In genomic region chrX:134734343-134735001, GRCh38 we compare ENCODE assay signal across 17 cellular contexts.
DNase-seq lines count a peak whose midpoint lies in the region; TF ChIP-seq lines count a peak whose summit lies in the region.
"Had no signal": no experiment of that assay in that cellular context is flagged by ENCODE, and none has a peak within 500 bp of the region (broad histone marks: within the 10 kb centered on the region; RNA-seq: fewer than 3 reads in every experiment).

No MANE protein-coding gene starts in this region.

- H3K4me1 Mint-ChIP-seq in brain = peaks cover 73% of the 10 kb centered on the region
- H3K4me1 Mint-ChIP-seq in osteocyte (ENCODE audit: unreplicated experiment) = peaks cover 50% of the 10 kb centered on the region
- H3K4me1 Mint-ChIP-seq in activated CD4-positive, alpha-beta memory T cell treated with anti-CD3 and anti-CD28 coated beads, Interleukin-2, amount 10 ng/mL, durations not matched to agents 7 days and 5 days = no peaks in the 10 kb centered on the region

- no peak for TF ChIP-seq CTCF in brain (conservative IDR thresholded peaks at IDR 0.05)
- TF ChIP-seq CTCF in osteocyte (IDR thresholded peaks at IDR 0.05) = no peak

- DNase-seq in EL (peak; percentile 79), NCI-H1105 treated with DMSO at 0.1 percent for 48 hours (lab: John Stamatoyannopoulos, UW) (peak; percentile 17), osteocyte (ENCODE audit: extremely low spot score, unreplicated experiment) (no peak), GM19240 (ENCODE audit: insufficient read length, low spot score) (no peak), ureter (ENCODE audit: low spot score) (no peak), NCI-H2171 (lab: John Stamatoyannopoulos, UW) (no peak)
- DNase-seq in activated CD4-positive, alpha-beta memory T cell treated with anti-CD3 and anti-CD28 coated beads, Interleukin-2, amount 10 ng/mL, durations not matched to agents 7 days and 5 days = no peak
- DNase-seq: activated T-cell treated with anti-CD3 and anti-CD28 coated beads for 4 hours; aorta; CD8-positive, alpha-beta T cell; GM23248; mammary epithelial cell; psoas muscle; RPMI8226; stimulated activated CD4-positive, alpha-beta T cell treated with anti-CD3 and anti-CD28 coated beads, Interleukin-4, amount 100 ng/mL, for 24 hours; stomach had no signal

- H3K27ac Mint-ChIP-seq in brain (peak overlapping the region in 3 of 5 experiments; percentile 85 to 96 (median 96)), osteocyte (ENCODE audit: unreplicated experiment) (peak overlapping the region; percentile 61)
- H3K27ac Mint-ChIP-seq in activated CD4-positive, alpha-beta memory T cell treated with anti-CD3 and anti-CD28 coated beads, Interleukin-2, amount 10 ng/mL, durations not matched to agents 7 days and 5 days = no peak overlapping the region
- H3K27ac Mint-ChIP-seq: CD8-positive, alpha-beta T cell had no signal

- CTCF ChIA-PET in activated CD4-positive, alpha-beta memory T cell treated with anti-CD3 and anti-CD28 coated beads, Interleukin-2, amount 10 ng/mL, durations not matched to agents 7 days and 5 days (lab: Charles Lee) = no interaction called here

- no peaks in the 10 kb centered on the region for H3K9me3 Mint-ChIP-seq in brain
- H3K9me3 Mint-ChIP-seq in osteocyte (ENCODE audit: unreplicated experiment) = no peaks in the 10 kb centered on the region
- H3K9me3 Mint-ChIP-seq in activated CD4-positive, alpha-beta memory T cell treated with anti-CD3 and anti-CD28 coated beads, Interleukin-2, amount 10 ng/mL, durations not matched to agents 7 days and 5 days = no peaks in the 10 kb centered on the region
- H3K9me3 Mint-ChIP-seq: CD8-positive, alpha-beta T cell had no signal

- POLR2A ChIA-PET in activated CD4-positive, alpha-beta memory T cell treated with anti-CD3 and anti-CD28 coated beads, Interleukin-2, amount 10 ng/mL, durations not matched to agents 7 days and 5 days (lab: Charles Lee) = no interaction called here

- H3K4me3 Mint-ChIP-seq in brain (peak overlapping the region in 2 of 5 experiments; percentile 2 to 27), osteocyte (ENCODE audit: unreplicated experiment) (no peak overlapping the region)
- H3K4me3 Mint-ChIP-seq in activated CD4-positive, alpha-beta memory T cell treated with anti-CD3 and anti-CD28 coated beads, Interleukin-2, amount 10 ng/mL, durations not matched to agents 7 days and 5 days = no peak overlapping the region
- H3K4me3 Mint-ChIP-seq: CD8-positive, alpha-beta T cell had no signal

- H3K36me3 Mint-ChIP-seq in brain = no peaks in the 10 kb centered on the region
- H3K36me3 Mint-ChIP-seq in osteocyte (ENCODE audit: unreplicated experiment) = no peaks in the 10 kb centered on the region
- no peaks in the 10 kb centered on the region for H3K36me3 Mint-ChIP-seq in activated CD4-positive, alpha-beta memory T cell treated with anti-CD3 and anti-CD28 coated beads, Interleukin-2, amount 10 ng/mL, durations not matched to agents 7 days and 5 days (ENCODE audit: low read depth)
- H3K36me3 Mint-ChIP-seq: CD8-positive, alpha-beta T cell had no signal

- H3K27me3 Mint-ChIP-seq in brain (no peaks in the 10 kb centered on the region), osteocyte (ENCODE audit: unreplicated experiment) (no peaks in the 10 kb centered on the region)
- H3K27me3 Mint-ChIP-seq in activated CD4-positive, alpha-beta memory T cell treated with anti-CD3 and anti-CD28 coated beads, Interleukin-2, amount 10 ng/mL, durations not matched to agents 7 days and 5 days = no peaks in the 10 kb centered on the region

Comparison
In these comparisons a context has a peak if more than half of its experiments do, and no peak if none do; other contexts are left out.
1. DNase-seq: peak in EL (single experiment) and NCI-H1105 treated with DMSO at 0.1 percent for 48 hours (single experiment); none in osteocyte (single experiment), activated CD4-positive, alpha-beta memory T cell treated with anti-CD3 and anti-CD28 coated beads, Interleukin-2, amount 10 ng/mL, durations not matched to agents 7 days and 5 days (single experiment), GM19240 (single experiment), ureter (single experiment) and NCI-H2171 (single experiment).